ENCODE assay signal across 15 cellular contexts in genomic region chr5:10703676-10704075, GRCh38. TPM values are rescaled to one million over a fixed set of nuclear protein-coding genes. Genes with fewer than 3 reads are reported as not detected.
DNase-seq lines count a peak whose midpoint lies in the region; ATAC-seq and TF ChIP-seq lines count a peak whose summit lies in the region.
"Had no signal": no experiment of that assay in that cellular context is flagged by ENCODE, and none has a peak within 500 bp of the region (broad histone marks: within the 10 kb centered on the region; RNA-seq: fewer than 3 reads in every experiment).

No MANE protein-coding gene starts in this region.

- no peak for TF ChIP-seq CTCF in MCF 10A (IDR thresholded peaks at IDR 0.05; ENCODE audit: unreplicated experiment)
- TF ChIP-seq CTCF in right lobe of liver (IDR thresholded peaks at IDR 0.05), result no peak
- TF ChIP-seq CTCF in uterus (IDR thresholded peaks at IDR 0.05), result no peak
- no peak for TF ChIP-seq CTCF in esophagus muscularis mucosa (IDR thresholded peaks at IDR 0.05)

- intact Hi-C loops in Right ventricle myocardium inferior (cut with DNase I) (loop anchor here (5.0 kb wide), 3 partner anchors 39 to 1319 kb away; partner anchors contain the start of gene DAP), cardiac septum (cut with DNase I) (loop anchor here (5.0 kb wide), 2 partner anchors 59 to 284 kb away; partner anchors contain the start of gene DAP), MCF 10A (cut with micrococcal nuclease) (no loop called here), right lobe of liver (cut with DNase I) (no loop called here), uterus (cut with DNase I; ENCODE audit: low total_unique reads) (no loop called here), esophagus muscularis mucosa (cut with DNase I) (no loop called here)

- POLR2A ChIA-PET in MCF 10A (lab: Yijun Ruan, JAX), result interaction anchor here (0.6 to 1.9 kb wide), 2 partner anchors 22 to 1001 kb away, joined by 3 to 7 read pairs; no protein-coding TSS in a partner anchor

- no TSS peak for BruUV-seq in MCF 10A (replicated peaks; lab: Mats Ljungman, UMichigan)

- H3K27ac ChIP-seq in right lobe of liver (peak overlapping the region in 1 of 3 donors; percentile 26), uterus (peak overlapping the region; percentile 54 to 72), esophagus muscularis mucosa (replicated peaks in 1 of 4) (no peak overlapping the region)
- H3K27ac ChIP-seq: testis had no signal

- DNase-seq in Right ventricle myocardium inferior (ENCODE audit: missing footprints), result no peak
- no peak for DNase-seq in cardiac septum (ENCODE audit: low spot score)
- DNase-seq in MCF 10A (ENCODE audit: unreplicated experiment), result peak; percentile 34
- peak; percentile 71 to 82 (median 77) for DNase-seq in right lobe of liver
- no peak for DNase-seq in uterus
- DNase-seq in activated naive CD8-positive, alpha-beta T cell treated with anti-CD3 and anti-CD28 coated beads for 36 hours, result no peak
- DNase-seq in stimulated activated CD4-positive, alpha-beta T cell treated with anti-CD3 and anti-CD28 coated beads, Interleukin-15, amount 100 ng/mL, for 24 hours, result no peak
- DNase-seq in esophagus muscularis mucosa (ENCODE audit: extremely low spot score), result no peak
- DNase-seq: activated CD4-positive, alpha-beta memory T cell treated with anti-CD3 and anti-CD28 coated beads, Interleukin-2, amount 10 ng/mL, durations not matched to agents 7 days and 5 days; activated effector memory CD4-positive, alpha-beta T cell treated with Interleukin-2 at 50 U/mL for 16 hours; NCI-H524; nephron progenitor cell; SHP77; testis had no signal

- 42% methylated on average over 2 of the region's 5 CpGs for WGBS in right lobe of liver (ENCODE audit: insufficient coverage, low coverage, low lambda C conversion rate, missing lambda C conversion rate)
- WGBS in esophagus muscularis mucosa, result 75% methylated on average over 5 of the region's 5 CpGs

- no peaks in the 10 kb centered on the region for H3K36me3 Mint-ChIP-seq in MCF 10A (ENCODE audit: insufficient read depth, unreplicated experiment)
- H3K36me3 Mint-ChIP-seq in activated naive CD8-positive, alpha-beta T cell treated with anti-CD3 and anti-CD28 coated beads for 36 hours, result peaks cover 8% of the 10 kb centered on the region

- H3K4me1 Mint-ChIP-seq in MCF 10A (ENCODE audit: insufficient read depth, unreplicated experiment), result peaks cover 45% of the 10 kb centered on the region
- peaks cover 41% of the 10 kb centered on the region for H3K4me1 Mint-ChIP-seq in activated naive CD8-positive, alpha-beta T cell treated with anti-CD3 and anti-CD28 coated beads for 36 hours

- H3K27me3 ChIP-seq in right lobe of liver (no peaks in the 10 kb centered on the region), uterus (no peaks in the 10 kb centered on the region), esophagus muscularis mucosa (no peaks in the 10 kb centered on the region)
- H3K27me3 ChIP-seq: testis had no signal

- H3K4me3 Mint-ChIP-seq in MCF 10A (ENCODE audit: unreplicated experiment), result no peak overlapping the region
- H3K4me3 Mint-ChIP-seq in activated naive CD8-positive, alpha-beta T cell treated with anti-CD3 and anti-CD28 coated beads for 36 hours, result no peak overlapping the region
- H3K4me3 Mint-ChIP-seq: activated CD4-positive, alpha-beta memory T cell treated with anti-CD3 and anti-CD28 coated beads, Interleukin-2, amount 10 ng/mL, durations not matched to agents 7 days and 5 days; nephron progenitor cell had no signal

- peak; percentile 15 for ATAC-seq in Right ventricle myocardium inferior
- ATAC-seq in right lobe of liver, result peak; percentile 49 to 77 (median 71)

- peak overlapping the region; percentile 68 for H3K27ac Mint-ChIP-seq in MCF 10A (ENCODE audit: low read depth, unreplicated experiment)
- no peak overlapping the region for H3K27ac Mint-ChIP-seq in activated naive CD8-positive, alpha-beta T cell treated with anti-CD3 and anti-CD28 coated beads for 36 hours
- H3K27ac Mint-ChIP-seq: activated CD4-positive, alpha-beta memory T cell treated with anti-CD3 and anti-CD28 coated beads, Interleukin-2, amount 10 ng/mL, durations not matched to agents 7 days and 5 days; nephron progenitor cell had no signal

- H3K9me3 Mint-ChIP-seq in MCF 10A (ENCODE audit: unreplicated experiment), result no peaks in the 10 kb centered on the region
- H3K9me3 Mint-ChIP-seq in activated naive CD8-positive, alpha-beta T cell treated with anti-CD3 and anti-CD28 coated beads for 36 hours, result no peaks in the 10 kb centered on the region
- H3K9me3 Mint-ChIP-seq: activated CD4-positive, alpha-beta memory T cell treated with anti-CD3 and anti-CD28 coated beads, Interleukin-2, amount 10 ng/mL, durations not matched to agents 7 days and 5 days; nephron progenitor cell had no signal

- H3K36me3 ChIP-seq in right lobe of liver (no peaks in the 10 kb centered on the region), uterus (no peaks in the 10 kb centered on the region), esophagus muscularis mucosa (peaks cover 0 to 5% (median 1%) of the 10 kb centered on the region in 4 donors)

- H3K4me3 ChIP-seq in right lobe of liver (no peak overlapping the region), uterus (no peak overlapping the region), esophagus muscularis mucosa (no peak overlapping the region)
- H3K4me3 ChIP-seq: skin epidermis, testis had no signal

- TF ChIP-seq POLR2A in right lobe of liver (IDR thresholded peaks at IDR 0.05) (no peak), uterus (IDR thresholded peaks at IDR 0.05) (no peak), esophagus muscularis mucosa (IDR thresholded peaks at IDR 0.05; ENCODE audit: low read depth) (no peak)

- H3K9me3 ChIP-seq in right lobe of liver (no peaks in the 10 kb centered on the region), uterus (no peaks in the 10 kb centered on the region), esophagus muscularis mucosa (no peaks in the 10 kb centered on the region)
- H3K9me3 ChIP-seq: testis had no signal

- no peak for TF ChIP-seq EP300 in esophagus muscularis mucosa (IDR thresholded peaks at IDR 0.05)

- H3K27me3 Mint-ChIP-seq in MCF 10A (ENCODE audit: insufficient read depth, unreplicated experiment), result no peaks in the 10 kb centered on the region
- no peaks in the 10 kb centered on the region for H3K27me3 Mint-ChIP-seq in activated naive CD8-positive, alpha-beta T cell treated with anti-CD3 and anti-CD28 coated beads for 36 hours
- H3K27me3 Mint-ChIP-seq: activated CD4-positive, alpha-beta memory T cell treated with anti-CD3 and anti-CD28 coated beads, Interleukin-2, amount 10 ng/mL, durations not matched to agents 7 days and 5 days had no signal

- CTCF ChIA-PET in MCF 10A (lab: Yijun Ruan, JAX), result interaction anchor here (0.6 to 2.0 kb wide), 5 partner anchors 8 to 1913 kb away, joined by 3 to 8 read pairs (median 5); no protein-coding TSS in a partner anchor

- H3K4me1 ChIP-seq in right lobe of liver (peaks cover 0 to 30% (median 8%) of the 10 kb centered on the region in 4 donors), uterus (peaks cover 3 to 7% of the 10 kb centered on the region in 2 donors), esophagus muscularis mucosa (peaks cover 24 to 30% (median 28%) of the 10 kb centered on the region in 4 donors)
- H3K4me1 ChIP-seq: testis had no signal

RNA-seq across cellular contexts. Expression of gene DAP, which starts 57.4 kb away (rescaled TPM):
- total RNA-seq in Right ventricle myocardium inferior, result 18.7 TPM
- total RNA-seq in cardiac septum, result 56.2 TPM
- total RNA-seq in MCF 10A (2022), result 114 and 123 TPM in 2 replicates
- total RNA-seq in right lobe of liver, result 100 to 1,000 TPM in 4 of 6 experiments, 10 to 100 TPM in 2; 97.0 to 126 (median 104) TPM
- total RNA-seq in uterus, result 10 to 100 TPM; 38.2 to 83.9 (median 50.0) TPM
- total RNA-seq in activated naive CD8-positive, alpha-beta T cell treated with anti-CD3 and anti-CD28 coated beads for 36 hours, result 10 to 100 TPM; 53.2 to 53.4 TPM
- 10 to 100 TPM; 24.3 to 42.4 (median 37.0) TPM for total RNA-seq in esophagus muscularis mucosa

Comparison
In these comparisons a context has a peak if more than half of its experiments do, and no peak if none do; other contexts are left out.
1. DNase-seq: peak in MCF 10A (single experiment) and right lobe of liver (3 of 3); none in Right ventricle myocardium inferior (single experiment), cardiac septum (single experiment), uterus (0 of 2), activated naive CD8-positive, alpha-beta T cell treated with anti-CD3 and anti-CD28 coated beads for 36 hours (single experiment), stimulated activated CD4-positive, alpha-beta T cell treated with anti-CD3 and anti-CD28 coated beads, Interleukin-15, amount 100 ng/mL, for 24 hours (single experiment) and esophagus muscularis mucosa (single experiment).
2. H3K27ac ChIP-seq: peak in uterus (2 of 2); none in esophagus muscularis mucosa (0 of 4).
3. intact Hi-C loops: an anchor here in Right ventricle myocardium inferior (5.0 kb wide) and cardiac septum (5.0 kb wide); none called in MCF 10A, right lobe of liver, uterus and esophagus muscularis mucosa.